ENCODE assay signal across 8 cellular contexts in the genomic region with DNA sequence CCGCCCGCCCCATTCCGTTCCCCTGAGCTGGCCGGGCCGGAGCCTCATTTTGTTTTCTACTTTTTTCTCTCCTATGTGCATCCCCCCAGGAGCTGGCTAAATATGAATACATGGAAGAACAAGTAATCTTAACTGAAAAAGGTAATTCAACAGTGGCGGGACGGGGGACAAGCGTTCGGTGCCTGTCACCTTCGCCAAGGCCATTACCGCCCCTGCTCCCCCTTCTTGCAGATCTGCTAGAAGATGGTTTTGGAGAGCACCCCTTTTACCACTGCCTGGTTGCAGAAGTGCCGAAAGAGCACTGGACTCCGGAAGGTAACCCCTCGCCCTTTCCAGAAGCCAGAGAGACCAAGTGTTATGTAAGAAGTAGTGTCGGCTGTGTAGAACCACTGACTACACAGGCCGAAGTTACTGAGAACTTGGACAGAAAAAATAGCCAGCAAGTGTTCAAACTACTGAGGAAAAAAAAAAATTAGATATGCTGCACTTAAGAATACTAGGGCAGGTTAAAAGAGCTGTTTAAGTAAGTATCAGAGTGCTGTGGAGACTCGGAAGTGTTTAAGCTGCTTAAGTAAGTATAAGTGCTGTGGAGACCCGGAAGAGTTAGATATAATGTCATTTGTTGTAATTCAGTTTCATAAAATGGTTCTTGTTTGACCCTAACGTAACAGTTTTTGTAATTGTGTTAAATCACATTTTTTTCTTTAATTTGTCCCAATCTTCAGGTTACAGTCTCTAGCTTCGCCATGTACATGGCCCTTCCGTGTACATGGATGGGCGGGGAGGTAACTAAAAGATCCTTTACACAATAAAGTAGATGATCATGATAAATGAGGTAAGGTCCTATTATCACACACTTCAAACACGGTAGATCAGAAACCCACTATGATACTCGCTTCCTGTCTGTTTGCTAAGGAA. TPM values are rescaled to one million over a fixed set of nuclear protein-coding genes. Genes with fewer than 3 reads are reported as not detected.
DNase-seq lines count a peak whose midpoint lies in the region; ATAC-seq, FAIRE-seq and TF ChIP-seq lines count a peak whose summit lies in the region.

No MANE protein-coding gene starts in this region.

- H3K36me3 Mint-ChIP-seq in naive thymus-derived CD4-positive, alpha-beta T cell = peaks cover 6 to 24% (median 19%) of the 10 kb centered on the region in 5 donors

- no peak for TF ChIP-seq EP300 in H1 (IDR thresholded peaks at IDR 0.05; ENCODE audit: borderline replicate concordance in 1 of 2, low read depth in 2 of 2, low read length in 2 of 2)

- no peak overlapping the region for H2BK15ac ChIP-seq in H1 (ENCODE audit: low read length)

- H3K79me1 ChIP-seq in H1 (ENCODE audit: low read depth, low read length) = no peaks in the 10 kb centered on the region

- DNase-seq in GM18507 (ENCODE audit: extremely low spot score, insufficient read length, low read depth) = no peak
- DNase-seq in RWPE1 (ENCODE audit: low spot score) = no peak
- no peak for DNase-seq in H1 (ENCODE audit: low read depth in 1 of 2, low spot score in 2 of 2)
- DNase-seq in naive thymus-derived CD4-positive, alpha-beta T cell = peak in 5 of 9 donors; percentile 14 to 25 (median 20)
- DNase-seq in NCI-H2107 (lab: John Stamatoyannopoulos, UW) = no peak
- DNase-seq in glomerular visceral epithelial cell (ENCODE audit: extremely low spot score) = no peak
- DNase-seq in SK-N-DZ (ENCODE audit: low spot score) = no peak

- no peak overlapping the region for H4K8ac ChIP-seq in H1 (ENCODE audit: extremely low read depth, insufficient read depth, low read length)

- peak overlapping the region; percentile 67 to 77 for H3K4me2 ChIP-seq in H1 (ENCODE audit: insufficient read depth in 1 of 2, low read depth in 2 of 2, low read length in 2 of 2)

- TF ChIP-seq CTCF in RWPE1 (conservative IDR thresholded peaks at IDR 0.05; ENCODE audit: low read depth) (no peak), H1 (IDR thresholded peaks at IDR 0.05; ENCODE audit: control extremely low read depth in 1 of 3, insufficient read depth in 1 of 3, low read depth in 1 of 3, low read length in 3 of 3) (no peak)

- peak overlapping the region; percentile 96 to 99 (median 97) for H3K27ac Mint-ChIP-seq in naive thymus-derived CD4-positive, alpha-beta T cell

- H3K23ac ChIP-seq in H1 (ENCODE audit: insufficient read length) = no peak overlapping the region

- H3K4me3 Mint-ChIP-seq in naive thymus-derived CD4-positive, alpha-beta T cell = peak overlapping the region; percentile 84 to 98 (median 95)

- no peak overlapping the region for H2BK20ac ChIP-seq in H1 (ENCODE audit: low read length)

- H2BK120ac ChIP-seq in H1 (replicated peaks; ENCODE audit: low read depth, low read length) = no peak overlapping the region

- H3K18ac ChIP-seq in H1 (ENCODE audit: extremely low read depth, low read length) = no peak overlapping the region

- peaks cover 3% of the 10 kb centered on the region; the same call in 1 of the 2 replicates for H3K23me2 ChIP-seq in H1 (ENCODE audit: low read depth, low read length)

- H2BK12ac ChIP-seq in H1 (ENCODE audit: low read depth, low read length) = no peak overlapping the region

- H3K27ac ChIP-seq in RWPE1 = peak overlapping the region; percentile 91
- no peak overlapping the region for H3K27ac ChIP-seq in H1 (ENCODE audit: low read depth, low read length)
- H3K27ac ChIP-seq in naive thymus-derived CD4-positive, alpha-beta T cell (ENCODE audit: low read depth, low read length) = peak overlapping the region; percentile 88

- H2AK5ac ChIP-seq in H1 (ENCODE audit: low read depth, low read length) = no peak overlapping the region

- intact Hi-C loops in naive thymus-derived CD4-positive, alpha-beta T cell (cut with micrococcal nuclease) = loop anchor here (1.0 to 10.0 kb wide), 14 partner anchors 28 to 1949 kb away; a partner anchor contains a TSS

- peak overlapping the region in 2 of 4 experiments; percentile 13 to 63; a peak in 2 of 7 replicates for H3K9ac ChIP-seq in H1 (replicated peaks in 1 of 4; ENCODE audit: extremely low read depth in 1 of 4, low read depth in 3 of 4, low read length in 3 of 4)

- no peak overlapping the region for H2AFZ ChIP-seq in H1 (ENCODE audit: low read length)

- H3K9me3 ChIP-seq in H1 (ENCODE audit: insufficient read depth in 2 of 2, low read depth in 1 of 2, low read length in 1 of 2) = no peaks in the 10 kb centered on the region
- no peaks in the 10 kb centered on the region for H3K9me3 ChIP-seq in naive thymus-derived CD4-positive, alpha-beta T cell (ENCODE audit: control insufficient read depth in 2 of 3, low read length in 3 of 3)

- CTCF ChIA-PET in RWPE1 (lab: Yijun Ruan, JAX) (interaction anchor here (0.6 to 1.3 kb wide), 4 partner anchors 16 to 120 kb away, joined by 3 to 5 read pairs (median 4); no protein-coding TSS in a partner anchor), H1 (lab: Charles Lee; ENCODE audit: partially characterized antibody) (interaction anchor here (0.6 to 3.6 kb wide), 6 partner anchors 9 to 132 kb away, joined by 3 to 20 read pairs (median 4); no protein-coding TSS in a partner anchor)
- CTCF ChIA-PET in naive thymus-derived CD4-positive, alpha-beta T cell (lab: Charles Lee) = interaction anchor here (0.6 to 3.0 kb wide), 7 partner anchors 9 to 270 kb away, joined by 3 to 15 read pairs (median 5); no protein-coding TSS in a partner anchor

- no peak for ATAC-seq in naive thymus-derived CD4-positive, alpha-beta T cell
- ATAC-seq in GM21360 (IDR thresholded peaks at IDR 0.05; ENCODE audit: unreplicated experiment) = no peak

- no peak for TF ChIP-seq POLR2A in H1 (IDR thresholded peaks at IDR 0.05; ENCODE audit: control extremely low read depth in 1 of 2, low read depth in 2 of 2, low read length in 2 of 2)

- H3K4me1 ChIP-seq in H1 (replicated peaks in 1 of 4; ENCODE audit: control insufficient read depth in 3 of 4, insufficient read depth in 4 of 4, low read length in 3 of 4) = no peaks in the 10 kb centered on the region
- H3K4me1 ChIP-seq in naive thymus-derived CD4-positive, alpha-beta T cell (ENCODE audit: control insufficient read depth in 2 of 2, insufficient read depth in 2 of 2, low read length in 2 of 2) = peaks cover 13 to 17% of the 10 kb centered on the region in 2 donors

- no peak overlapping the region for H2BK5ac ChIP-seq in H1 (ENCODE audit: low read depth, low read length)

- H3K4me1 Mint-ChIP-seq in naive thymus-derived CD4-positive, alpha-beta T cell = peaks cover 14 to 45% (median 35%) of the 10 kb centered on the region in 7 donors

- H4K20me1 ChIP-seq in H1 (replicated peaks in 1 of 2; ENCODE audit: control insufficient read depth in 1 of 2, insufficient read depth in 2 of 2, low read length in 2 of 2) = no peaks in the 10 kb centered on the region

- WGBS in H1 (ENCODE audit: extremely low coverage in 1 of 2, insufficient coverage in 1 of 2, insufficient read length in 1 of 2, insufficient replicate concordance in 2 of 2, low coverage in 1 of 2, low lambda C conversion rate in 2 of 2, missing lambda C conversion rate in 1 of 2), 2 experiments = 62% methylated on average over 17 of the region's 24 CpGs; no CpG with 5 or more reads in 1 of the 2 experiments

- H4K91ac ChIP-seq in H1 (replicated peaks; ENCODE audit: insufficient read length, low read length) = no peak overlapping the region

- FAIRE-seq in GM18507 (lab: Jason Lieb, UNC) (peak; percentile 51), H1 (lab: Jason Lieb, UNC) (no peak)

- peak overlapping the region; percentile 27 to 88 (median 55); a peak in 7 of 8 replicates for H3K4me3 ChIP-seq in H1 (ENCODE audit: extremely low read depth in 1 of 4, insufficient read depth in 2 of 4, low read depth in 3 of 4, low read length in 4 of 4)
- peak overlapping the region; percentile 91 for H3K4me3 ChIP-seq in naive thymus-derived CD4-positive, alpha-beta T cell (ENCODE audit: low read length)

- H3K56ac ChIP-seq in H1 (replicated peaks; ENCODE audit: insufficient read length, low read depth, low read length) = no peak overlapping the region

- no peak overlapping the region for H3K14ac ChIP-seq in H1 (ENCODE audit: insufficient read length)

- peaks cover 0 to 3% (median 0%) of the 10 kb centered on the region in 11 donors for H3K9me3 Mint-ChIP-seq in naive thymus-derived CD4-positive, alpha-beta T cell

- H3K36me3 ChIP-seq in H1 (ENCODE audit: control insufficient read depth in 2 of 4, insufficient read depth in 4 of 4, low read length in 3 of 4) = peaks cover 0 to 8% (median 0%) of the 10 kb centered on the region in 4 experiments; a peak in 1 of 8 replicates
- H3K36me3 ChIP-seq in naive thymus-derived CD4-positive, alpha-beta T cell (ENCODE audit: control insufficient read depth in 2 of 3, insufficient read depth in 3 of 3, low read length in 3 of 3) = peaks cover 5 to 15% (median 5%) of the 10 kb centered on the region in 3 experiments

- no peaks in the 10 kb centered on the region for H3K27me3 Mint-ChIP-seq in naive thymus-derived CD4-positive, alpha-beta T cell

- H3K4ac ChIP-seq in H1 (replicated peaks; ENCODE audit: insufficient read length, low read depth, low read length) = no peak overlapping the region

- POLR2A ChIA-PET in RWPE1 (lab: Yijun Ruan, JAX; ENCODE audit: low non-redundant PET) = interaction anchor here (0.6 to 2.1 kb wide), 6 partner anchors 13 to 118 kb away, joined by 3 to 15 read pairs (median 4); a partner anchor contains a TSS
- POLR2A ChIA-PET in H1 (lab: Charles Lee; ENCODE audit: partially characterized antibody) = interaction anchor here (0.7 to 1.8 kb wide), 10 partner anchors 9 to 169 kb away, joined by 3 to 12 read pairs (median 4); a partner anchor contains a TSS
- POLR2A ChIA-PET in naive thymus-derived CD4-positive, alpha-beta T cell (lab: Charles Lee) = interaction anchor here (0.6 to 3.2 kb wide), 17 partner anchors 10 to 366 kb away, joined by 3 to 24 read pairs (median 5); a partner anchor contains a TSS

- H4K5ac ChIP-seq in H1 (ENCODE audit: insufficient read length, low read depth, low read length) = no peak overlapping the region

- H3K79me2 ChIP-seq in H1 (ENCODE audit: control insufficient read depth in 1 of 2, insufficient read depth in 2 of 2, low read length in 2 of 2) = no peaks in the 10 kb centered on the region

- H3K27me3 ChIP-seq in H1 (replicated peaks in 1 of 4; ENCODE audit: control insufficient read depth in 3 of 4, extremely low read depth in 1 of 4, insufficient read depth in 3 of 4, low read length in 3 of 4) = no peaks in the 10 kb centered on the region
- no peaks in the 10 kb centered on the region for H3K27me3 ChIP-seq in naive thymus-derived CD4-positive, alpha-beta T cell (ENCODE audit: control insufficient read depth in 2 of 2, insufficient read depth in 2 of 2, low read length in 2 of 2)

- TF ChIP-seq RAD21 in H1 (IDR thresholded peaks at IDR 0.05 in 1 of 2, conservative IDR thresholded peaks at IDR 0.05 in 1 of 2; ENCODE audit: low read depth in 2 of 2, low read length in 2 of 2) = no peak

RNA-seq across cellular contexts. Expression of a gene that starts 0.9 kb away (rescaled TPM):
- total RNA-seq in H1 (2021; fragmentation: NEBNext Ultra II Directional; extraction: Animal tissue kit (Norgen Biotek cat#: 25700)) = 26.3 and 29.2 TPM in 2 replicates
- polyA plus RNA-seq in H1 (2011; rRNA removed) = 23.4 and 36.8 TPM in 2 replicates
- 58.5 TPM for polyA plus RNA-seq in H1 (2011; cell fraction: cytosol; rRNA removed)
- 15.9 TPM for polyA plus RNA-seq in H1 (2011; cell fraction: nucleus; rRNA removed)
- polyA plus RNA-seq in H1 (2012, experiment 1 of 2) = 44.4 to 69.5 TPM (median 50.8 TPM) in 4 replicates
- 24.3 TPM for polyA plus RNA-seq in H1 (2012, experiment 2 of 2)
- 42.9 TPM for polyA plus RNA-seq in H1 (2013, experiment 1 of 2)
- 42.0 TPM for polyA plus RNA-seq in H1 (2013, experiment 2 of 2)
- polyA minus RNA-seq in H1 (2011; rRNA and poly(A)+ RNA removed) = 17.1 and 18.3 TPM in 2 replicates
- polyA minus RNA-seq in H1 (2011; cell fraction: cytosol; rRNA and poly(A)+ RNA removed) = 10.9 TPM
- polyA minus RNA-seq in H1 (2011; cell fraction: nucleus; rRNA and poly(A)+ RNA removed) = 25.7 TPM
- total RNA-seq in naive thymus-derived CD4-positive, alpha-beta T cell = 1,000 to 10,000 TPM in 1 of 5 experiments, 100 to 1,000 TPM in 3, 10 to 100 TPM in 1; 68.4 to 1,059 (median 127) TPM
- 10 to 100 TPM; 67.9 to 75.8 TPM for polyA plus RNA-seq in naive thymus-derived CD4-positive, alpha-beta T cell
- polyA plus RNA-seq in SK-N-DZ (2014; cell fraction: cytosol; rRNA removed) = 17.8 and 23.0 TPM in 2 replicates
- polyA plus RNA-seq in SK-N-DZ (2014; cell fraction: nucleus; rRNA removed) = 63.4 and 74.4 TPM in 2 replicates

RNA-seq across cellular contexts. Expression of a gene that starts 40.8 kb away (rescaled TPM):
- total RNA-seq in H1 (2021; fragmentation: NEBNext Ultra II Directional; extraction: Animal tissue kit (Norgen Biotek cat#: 25700)) = 37.4 and 39.5 TPM in 2 replicates
- polyA plus RNA-seq in H1 (2011; rRNA removed) = 12.4 and 20.7 TPM in 2 replicates
- 27.6 TPM for polyA plus RNA-seq in H1 (2011; cell fraction: cytosol; rRNA removed)
- polyA plus RNA-seq in H1 (2011; cell fraction: nucleus; rRNA removed) = 13.2 TPM
- polyA plus RNA-seq in H1 (2012, experiment 1 of 2) = 29.6 to 40.6 TPM (median 34.8 TPM) in 4 replicates
- polyA plus RNA-seq in H1 (2012, experiment 2 of 2) = 11.6 TPM
- polyA plus RNA-seq in H1 (2013, experiment 1 of 2) = 29.2 TPM
- 31.4 TPM for polyA plus RNA-seq in H1 (2013, experiment 2 of 2)
- 18.2 and 23.2 TPM in 2 replicates for polyA minus RNA-seq in H1 (2011; rRNA and poly(A)+ RNA removed)
- polyA minus RNA-seq in H1 (2011; cell fraction: cytosol; rRNA and poly(A)+ RNA removed) = 22.2 TPM
- polyA minus RNA-seq in H1 (2011; cell fraction: nucleus; rRNA and poly(A)+ RNA removed) = 21.2 TPM
- 10 to 100 TPM in 2 of 5 experiments, 1 to 10 TPM in 3; 8.2 to 40.1 (median 9.1) TPM for total RNA-seq in naive thymus-derived CD4-positive, alpha-beta T cell
- 1 to 10 TPM; 5.9 to 8.6 TPM for polyA plus RNA-seq in naive thymus-derived CD4-positive, alpha-beta T cell
- 40.6 and 53.1 TPM in 2 replicates for polyA plus RNA-seq in SK-N-DZ (2014; cell fraction: cytosol; rRNA removed)
- 48.0 and 50.0 TPM in 2 replicates for polyA plus RNA-seq in SK-N-DZ (2014; cell fraction: nucleus; rRNA removed)

Comparison
In these comparisons a context has a peak if more than half of its experiments do, and no peak if none do; other contexts are left out.
1. DNase-seq: peak in naive thymus-derived CD4-positive, alpha-beta T cell (5 of 9); none in GM18507 (single experiment), RWPE1 (single experiment), H1 (0 of 2), NCI-H2107 (single experiment), glomerular visceral epithelial cell (single experiment) and SK-N-DZ (single experiment).